19 cellular contexts compared by ENCODE assay signal in genomic region chr6:74074609-74075008, GRCh38.
"Had no signal": no experiment of that assay in that cellular context is flagged by ENCODE, and none has a peak within 500 bp of the region (broad histone marks: within the 10 kb centered on the region; RNA-seq: fewer than 3 reads in every experiment).

No MANE protein-coding gene starts in this region.

- H3K27ac ChIP-seq: colonic mucosa, left lung, parathyroid adenoma, prostate gland, tibial artery, upper lobe of left lung, vagina had no signal

- H3K9me3 ChIP-seq: colonic mucosa, left lung, prostate gland, tibial artery, upper lobe of left lung, vagina had no signal

- H3K4me1 ChIP-seq: colonic mucosa, left lung, parathyroid adenoma, prostate gland, tibial artery, upper lobe of left lung had no signal

- H3K27me3 Mint-ChIP-seq: naive B cell had no signal

- H3K27ac Mint-ChIP-seq: immature natural killer cell; naive B cell; nephron progenitor cell; stimulated activated effector memory CD8-positive, alpha-beta T cell treated with anti-CD3 and anti-CD28 coated beads, Interleukin-12 subunit alpha, Interleukin-12 subunit beta, amount 100 ng/mL, for 72 hours had no signal

- H3K9ac ChIP-seq: parathyroid adenoma had no signal

- H3K36me3 ChIP-seq: colonic mucosa, left lung, prostate gland, tibial artery, upper lobe of left lung, vagina had no signal

- ATAC-seq: left lung; stimulated activated naive CD8-positive, alpha-beta T cell treated with anti-CD3 and anti-CD28 coated beads, Interleukin-15, Interleukin-2, amounts not matched to agents 100 U/mL and 50 U/mL, for 24 hours had no signal

- DNase-seq: dermis blood vessel endothelial cell; immature natural killer cell; left lung; naive B cell; nephron progenitor cell; retina; small intestine; stimulated activated CD4-positive, alpha-beta T cell treated with anti-CD3 and anti-CD28 coated beads, Interleukin-12 subunit alpha, Interleukin-12 subunit beta, amount 100 ng/mL, for 4 hours; stimulated activated CD4-positive, alpha-beta T cell treated with anti-CD3 and anti-CD28 coated beads, Interleukin-4, amount 100 ng/mL, for 1 hour; stimulated activated CD8-positive, alpha-beta memory T cell treated with anti-CD3 and anti-CD28 coated beads, Interleukin-4, amount 100 ng/mL, for 48 hours; stimulated activated naive CD8-positive, alpha-beta T cell treated with anti-CD3 and anti-CD28 coated beads, Interleukin-15, Interleukin-2, amounts not matched to agents 100 U/mL and 50 U/mL, for 24 hours; upper lobe of left lung had no signal

- H3K79me2 ChIP-seq: parathyroid adenoma had no signal

- H3K9me3 Mint-ChIP-seq: stimulated activated effector memory CD8-positive, alpha-beta T cell treated with anti-CD3 and anti-CD28 coated beads, Interleukin-12 subunit alpha, Interleukin-12 subunit beta, amount 100 ng/mL, for 72 hours had no signal

- H3K4me1 Mint-ChIP-seq: immature natural killer cell; naive B cell; nephron progenitor cell; stimulated activated effector memory CD8-positive, alpha-beta T cell treated with anti-CD3 and anti-CD28 coated beads, Interleukin-12 subunit alpha, Interleukin-12 subunit beta, amount 100 ng/mL, for 72 hours had no signal

- H3K27me3 ChIP-seq: colonic mucosa, left lung, tibial artery, upper lobe of left lung, vagina had no signal

- H3K4me3 ChIP-seq: colonic mucosa, left lung, lung, prostate gland, tibial artery, upper lobe of left lung, vagina had no signal

- H3K36me3 Mint-ChIP-seq: immature natural killer cell; naive B cell; stimulated activated effector memory CD8-positive, alpha-beta T cell treated with anti-CD3 and anti-CD28 coated beads, Interleukin-12 subunit alpha, Interleukin-12 subunit beta, amount 100 ng/mL, for 72 hours had no signal

- H3K4me3 Mint-ChIP-seq: immature natural killer cell; naive B cell; nephron progenitor cell; stimulated activated effector memory CD8-positive, alpha-beta T cell treated with anti-CD3 and anti-CD28 coated beads, Interleukin-12 subunit alpha, Interleukin-12 subunit beta, amount 100 ng/mL, for 72 hours had no signal

- H2AFZ ChIP-seq: parathyroid adenoma had no signal
